ENCODE assay signal across 17 cellular contexts in genomic region chr10:131591936-131592335, GRCh38.
"Had no signal": no experiment of that assay in that cellular context is flagged by ENCODE, and none has a peak within 500 bp of the region (broad histone marks: within the 10 kb centered on the region; RNA-seq: fewer than 3 reads in every experiment).

No MANE protein-coding gene starts in this region.

- H3K9me3 ChIP-seq: esophagus squamous epithelium, lower lobe of right lung, transverse colon had no signal

- DNase-seq: dermis blood vessel endothelial cell; esophagus squamous epithelium; foreskin fibroblast; kidney; left cardiac atrium; left ventricle myocardium inferior; lower lobe of right lung; natural killer cell; posterior cingulate gyrus; spleen; stimulated activated CD4-positive, alpha-beta T cell treated with anti-CD3 and anti-CD28 coated beads, Interleukin-15, amount 100 ng/mL, for 24 hours; stimulated activated CD4-positive, alpha-beta T cell treated with anti-CD3 and anti-CD28 coated beads, Interleukin-1b, Interleukin-23, amount 100 ng/mL, for 48 hours; stimulated activated CD4-positive, alpha-beta T cell treated with anti-CD3 and anti-CD28 coated beads, Interleukin-4, amount 100 ng/mL, for 24 hours; transverse colon had no signal

- H3K4me1 ChIP-seq: esophagus squamous epithelium, left ventricle myocardium inferior, lower lobe of right lung, spleen, transverse colon had no signal

- H3K27ac ChIP-seq: esophagus squamous epithelium, hepatocyte, left ventricle myocardium inferior, lower lobe of right lung, spleen, transverse colon had no signal

- H3K27me3 ChIP-seq: esophagus squamous epithelium, hepatocyte, transverse colon had no signal

- H3K4me3 ChIP-seq: esophagus squamous epithelium, hepatocyte, left ventricle myocardium inferior, lower lobe of right lung, spleen, transverse colon had no signal

- H3K36me3 ChIP-seq: esophagus squamous epithelium, left ventricle myocardium inferior, lower lobe of right lung, spleen, transverse colon had no signal

- ATAC-seq: left cardiac atrium; lower lobe of right lung; natural killer cell; sciatic nerve; stimulated activated memory B cell treated with anti-CD40 and anti-IgM and Interleukin-4, amounts not matched to agents 10 μg/mL and 1 μg/mL and 100 μg/mL, for 72 hours had no signal

- H3K4me2 ChIP-seq: hepatocyte had no signal
